11 cellular contexts compared by ENCODE assay signal in the genomic region with DNA sequence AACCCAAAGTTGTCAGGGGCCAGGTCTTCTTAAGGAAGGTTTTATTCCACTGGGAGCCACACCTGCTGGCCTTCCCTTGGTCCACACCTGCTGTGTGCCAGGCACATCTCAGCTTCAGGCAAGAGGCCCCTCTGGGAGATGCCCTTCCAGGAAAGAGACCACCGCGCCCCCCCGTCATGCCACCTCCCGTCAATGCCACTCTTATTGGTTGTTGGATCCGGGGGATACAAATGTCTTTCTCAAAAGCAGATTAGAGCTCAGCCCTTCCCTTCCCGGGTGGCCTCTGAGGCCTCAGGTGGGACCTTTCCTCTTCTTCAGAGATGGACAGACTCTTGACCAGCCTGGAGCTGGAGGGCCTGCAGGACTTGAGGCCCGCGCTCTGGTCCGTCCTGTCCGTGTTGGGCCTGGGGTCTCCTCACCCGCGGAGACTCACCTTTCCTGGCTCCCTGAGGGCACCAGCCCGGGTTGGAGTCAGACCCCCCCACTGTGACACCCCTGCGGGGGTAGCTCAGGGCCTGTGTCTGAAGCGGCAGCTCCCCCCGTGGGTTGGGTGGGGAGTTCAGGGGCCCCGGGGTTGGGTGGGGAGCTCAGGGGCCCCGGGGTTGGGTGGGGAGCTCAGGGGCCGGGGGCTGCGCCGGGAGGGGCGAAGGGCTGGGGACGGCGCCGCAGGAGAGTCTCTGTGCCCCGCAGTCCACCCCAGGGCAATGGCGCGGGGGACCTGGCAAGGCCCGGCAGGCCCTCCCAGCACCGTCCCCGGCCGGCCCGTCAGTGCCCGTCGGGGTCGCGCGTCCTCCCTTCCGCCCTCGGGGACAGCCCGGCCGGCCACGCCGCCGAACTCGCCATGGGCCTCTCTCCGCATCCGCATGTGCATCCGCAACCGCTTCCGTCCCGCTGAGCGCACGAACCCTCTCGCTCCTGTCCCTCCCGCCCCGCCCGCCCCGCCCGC. TPM values are rescaled to one million over a fixed set of nuclear protein-coding genes. Genes with fewer than 3 reads are reported as not detected.
DNase-seq lines count a peak whose midpoint lies in the region; ATAC-seq and FAIRE-seq lines count a peak whose summit lies in the region.
"Had no signal": no experiment of that assay in that cellular context is flagged by ENCODE, and none has a peak within 500 bp of the region (broad histone marks: within the 10 kb centered on the region; RNA-seq: fewer than 3 reads in every experiment).

No MANE protein-coding gene starts in this region.

- H3K4me1 Mint-ChIP-seq in activated naive CD4-positive, alpha-beta T cell treated with anti-CD3 and anti-CD28 coated beads, Interleukin-2, amount 50 U/mL, for 24 hours = peaks cover 40% of the 10 kb centered on the region
- H3K4me1 Mint-ChIP-seq in naive B cell = peaks cover 42 to 64% (median 60%) of the 10 kb centered on the region in 3 donors

- peak; percentile 49 for DNase-seq in DMS53 (lab: John Stamatoyannopoulos, UW)
- DNase-seq in DMS53 treated with DMSO at 0.1 percent for 48 hours (lab: John Stamatoyannopoulos, UW; ENCODE audit: unreplicated experiment) = no peak
- peak; percentile 79 for DNase-seq in GM19239 (ENCODE audit: insufficient read length, low spot score)
- no peak for DNase-seq in naive B cell
- no peak for DNase-seq in hepatic stellate cell (ENCODE audit: low spot score)
- no peak for DNase-seq in MV-4-11 (lab: John Stamatoyannopoulos, UW)
- DNase-seq: cerebellar nuclear complex had no signal

- H3K36me3 Mint-ChIP-seq in activated naive CD4-positive, alpha-beta T cell treated with anti-CD3 and anti-CD28 coated beads, Interleukin-2, amount 50 U/mL, for 24 hours = no peaks in the 10 kb centered on the region
- peaks cover 0 to 8% of the 10 kb centered on the region in 2 donors for H3K36me3 Mint-ChIP-seq in naive B cell
- H3K36me3 Mint-ChIP-seq: type B pancreatic cell had no signal

- no peak for ATAC-seq in naive B cell (ENCODE audit: low read depth in 2 of 2)
- ATAC-seq in GM21447 (IDR thresholded peaks at IDR 0.05; ENCODE audit: unreplicated experiment) = no peak
- ATAC-seq: HCT116 had no signal

- peaks cover 44% of the 10 kb centered on the region for H3K27me3 Mint-ChIP-seq in activated naive CD4-positive, alpha-beta T cell treated with anti-CD3 and anti-CD28 coated beads, Interleukin-2, amount 50 U/mL, for 24 hours
- H3K27me3 Mint-ChIP-seq in naive B cell = peaks cover 50 to 63% (median 56%) of the 10 kb centered on the region in 3 donors

- H3K9me3 Mint-ChIP-seq in activated naive CD4-positive, alpha-beta T cell treated with anti-CD3 and anti-CD28 coated beads, Interleukin-2, amount 50 U/mL, for 24 hours = no peaks in the 10 kb centered on the region
- peaks cover 0 to 6% (median 0%) of the 10 kb centered on the region in 7 donors for H3K9me3 Mint-ChIP-seq in naive B cell
- H3K9me3 Mint-ChIP-seq: type B pancreatic cell had no signal

- no peak for FAIRE-seq in GM19239 (lab: Jason Lieb, UNC)

- peak overlapping the region; percentile 66 for H3K4me3 Mint-ChIP-seq in activated naive CD4-positive, alpha-beta T cell treated with anti-CD3 and anti-CD28 coated beads, Interleukin-2, amount 50 U/mL, for 24 hours
- peak overlapping the region in 6 of 8 donors; percentile 27 to 66 (median 59) for H3K4me3 Mint-ChIP-seq in naive B cell

- H3K27ac Mint-ChIP-seq in activated naive CD4-positive, alpha-beta T cell treated with anti-CD3 and anti-CD28 coated beads, Interleukin-2, amount 50 U/mL, for 24 hours = no peak overlapping the region
- H3K27ac Mint-ChIP-seq in naive B cell = peak overlapping the region in 1 of 6 donors; percentile 22
- H3K27ac Mint-ChIP-seq: type B pancreatic cell had no signal

RNA-seq across cellular contexts. Expression of gene SLC9A3, which starts 3.7 kb away (rescaled TPM):
- polyA plus RNA-seq in naive B cell (ENCODE audit: low read depth in 6 of 6) = 1 to 10 TPM in 5 of 6 donors, under 1 TPM in 1; 0.84 to 2.1 (median 1.6) TPM

Comparison
In these comparisons a context has a peak if more than half of its experiments do, and no peak if none do; other contexts are left out.
1. DNase-seq: peak in DMS53 (single experiment) and GM19239 (single experiment); none in DMS53 treated with DMSO at 0.1 percent for 48 hours (single experiment), naive B cell (single experiment), hepatic stellate cell (single experiment) and MV-4-11 (single experiment).